In genomic region chr19:7872306-7873204, GRCh38 we compare ENCODE assay signal across 1 cellular context.
TF ChIP-seq lines count a peak whose summit lies in the region.

No MANE protein-coding gene starts in this region.

TF ChIP-seq in neural cell, 6 proteins besides CTCF, POLR2A, EP300 and RAD21 (continued from another document):
- TF ChIP-seq EZH2 (IDR thresholded peaks at IDR 0.05; ENCODE audit: borderline replicate concordance, insufficient read depth, low read length, poor library complexity, severe bottlenecking) (no peak), POLR2AphosphoS5 (IDR thresholded peaks at IDR 0.05) (no peak)
